20 cellular contexts compared by ENCODE assay signal in genomic region chr11:15705886-15706285, GRCh38.
DNase-seq lines count a peak whose midpoint lies in the region; ATAC-seq and TF ChIP-seq lines count a peak whose summit lies in the region.
"Had no signal": no experiment of that assay in that cellular context is flagged by ENCODE, and none has a peak within 500 bp of the region (broad histone marks: within the 10 kb centered on the region; RNA-seq: fewer than 3 reads in every experiment).

No MANE protein-coding gene starts in this region.

- H3K9me3 ChIP-seq in IMR-90 (ENCODE audit: control insufficient read depth, insufficient read depth, low read length) (peaks cover 6% of the 10 kb centered on the region; the same call in 1 of the 2 replicates), mesenchymal stem cell (ENCODE audit: control insufficient read depth, low read length) (peaks cover 19% of the 10 kb centered on the region), aorta (ENCODE audit: control insufficient read depth, low read length) (no peaks in the 10 kb centered on the region)
- H3K9me3 ChIP-seq: BE2C; BLaER1 treated with 17β-estradiol and CSF1 and Interleukin-3, amounts not matched to agents 10 nM and 100 nM had no signal

- H3K36me3 ChIP-seq in IMR-90 (ENCODE audit: control insufficient read depth, insufficient read depth, low read length): no peaks in the 10 kb centered on the region
- no peaks in the 10 kb centered on the region for H3K36me3 ChIP-seq in mesenchymal stem cell (ENCODE audit: control insufficient read depth in 1 of 2, insufficient read depth in 2 of 2, low read depth in 1 of 2, low read length in 2 of 2)
- H3K36me3 ChIP-seq in aorta (ENCODE audit: control insufficient read depth in 1 of 2, insufficient read depth in 2 of 2, low read length in 1 of 2): no peaks in the 10 kb centered on the region
- H3K36me3 ChIP-seq: BE2C; BLaER1 treated with 17β-estradiol and CSF1 and Interleukin-3, amounts not matched to agents 10 nM and 100 nM had no signal

- TF ChIP-seq POLR2A in IMR-90 (IDR thresholded peaks at IDR 0.05; ENCODE audit: low read depth, low read length): no peak

- 80% methylated on average over 1 of the region's 5 CpGs; no CpG with 5 or more reads in 1 of the 2 experiments for WGBS in IMR-90 (ENCODE audit: extremely low coverage in 2 of 2, insufficient read length in 1 of 2), 2 experiments
- WGBS in mesenchymal stem cell: 72% methylated on average over 1 of the region's 5 CpGs
- WGBS in aorta, 2 donors: 94 to 96% methylated on average over 5 of the region's 5 CpGs

- no peak for TF ChIP-seq CTCF in IMR-90 (conservative IDR thresholded peaks at IDR 0.05; ENCODE audit: low read depth, low read length)

- no peak overlapping the region for H2AFZ ChIP-seq in IMR-90 (replicated peaks; ENCODE audit: low read length, poor library complexity)
- no peak overlapping the region for H2AFZ ChIP-seq in mesenchymal stem cell (ENCODE audit: low read depth, low read length)
- H2AFZ ChIP-seq: GM23338 had no signal

- peak overlapping the region; percentile 39; the same call in 1 of the 2 replicates for H3K27ac ChIP-seq in IMR-90 (ENCODE audit: insufficient read depth, low read length)
- H3K27ac ChIP-seq in mesenchymal stem cell (ENCODE audit: low read length, poor library complexity, severe bottlenecking): no peak overlapping the region
- H3K27ac ChIP-seq in aorta (ENCODE audit: low read depth in 1 of 2, low read length in 2 of 2): no peak overlapping the region
- H3K27ac ChIP-seq: 22Rv1; BLaER1 treated with 17β-estradiol and CSF1 and Interleukin-3, amounts not matched to agents 10 nM and 100 nM had no signal

- H2BK15ac ChIP-seq in IMR-90 (ENCODE audit: low read depth, low read length) (no peak overlapping the region), mesenchymal stem cell (ENCODE audit: low read depth, poor library complexity, severe bottlenecking) (no peak overlapping the region)

- peak overlapping the region; percentile 53; the same call in 1 of the 2 replicates for H4K91ac ChIP-seq in IMR-90 (ENCODE audit: insufficient read depth, low read depth, low read length)
- H4K91ac ChIP-seq in mesenchymal stem cell (ENCODE audit: low read length): no peak overlapping the region

- POLR2A ChIA-PET in IMR-90 (lab: Charles Lee; ENCODE audit: unreplicated experiment): interaction anchor here (0.7 kb wide), 1 partner anchor 42 kb away, joined by 3 read pairs; no protein-coding TSS in a partner anchor

- in situ Hi-C loops in IMR-90 (cut with MboI; ENCODE audit: low sequenced_read_pairs): no loop called here

- H3K4me1 ChIP-seq in IMR-90 (ENCODE audit: control insufficient read depth, insufficient read depth, low read length): peaks cover 28% of the 10 kb centered on the region
- no peaks in the 10 kb centered on the region for H3K4me1 ChIP-seq in mesenchymal stem cell (ENCODE audit: control insufficient read depth, insufficient read depth, low read depth, low read length)
- no peaks in the 10 kb centered on the region for H3K4me1 ChIP-seq in aorta (ENCODE audit: control insufficient read depth in 1 of 2, insufficient read depth in 2 of 2, low read length in 2 of 2)
- H3K4me1 ChIP-seq: BLaER1 treated with 17β-estradiol and CSF1 and Interleukin-3, amounts not matched to agents 10 nM and 100 nM had no signal

- no peaks in the 10 kb centered on the region for H3K27me3 ChIP-seq in IMR-90 (ENCODE audit: control insufficient read depth, insufficient read depth, low read length)
- peaks cover 0 to 15% of the 10 kb centered on the region in 2 experiments for H3K27me3 ChIP-seq in mesenchymal stem cell (ENCODE audit: control insufficient read depth in 1 of 2, insufficient read depth in 1 of 2, low read length in 2 of 2)
- no peaks in the 10 kb centered on the region for H3K27me3 ChIP-seq in aorta (ENCODE audit: control insufficient read depth in 1 of 2, insufficient read depth in 2 of 2, low read length in 1 of 2)
- H3K27me3 ChIP-seq: BE2C; BLaER1 treated with 17β-estradiol and CSF1 and Interleukin-3, amounts not matched to agents 10 nM and 100 nM had no signal

- peak overlapping the region; percentile 47; the same call in 1 of the 2 replicates for H2BK120ac ChIP-seq in IMR-90 (ENCODE audit: low read depth, low read length)
- H2BK120ac ChIP-seq in mesenchymal stem cell (ENCODE audit: low read depth, low read length): no peak overlapping the region

- H3K9ac ChIP-seq in IMR-90 (ENCODE audit: low read depth, low read length) (no peak overlapping the region), mesenchymal stem cell (ENCODE audit: low read length) (no peak overlapping the region)
- H3K9ac ChIP-seq: BLaER1 treated with 17β-estradiol and CSF1 and Interleukin-3, amounts not matched to agents 10 nM and 100 nM had no signal

- H4K20me1 ChIP-seq in IMR-90 (ENCODE audit: insufficient read depth, low read length): no peaks in the 10 kb centered on the region
- H4K20me1 ChIP-seq: BLaER1 treated with 17β-estradiol and CSF1 and Interleukin-3, amounts not matched to agents 10 nM and 100 nM had no signal

- peak overlapping the region; percentile 66; the same call in 1 of the 2 replicates for H2BK20ac ChIP-seq in IMR-90 (ENCODE audit: low read depth, low read length)

- peak overlapping the region; percentile 63; the same call in 1 of the 2 replicates for H3K4ac ChIP-seq in IMR-90 (ENCODE audit: low read depth, low read length)
- no peak overlapping the region for H3K4ac ChIP-seq in mesenchymal stem cell (ENCODE audit: low read depth in 1 of 2, low read length in 2 of 2)

- H2AK9ac ChIP-seq in IMR-90 (replicated peaks; ENCODE audit: low read depth, low read length, poor library complexity): no peak overlapping the region

- ATAC-seq in IMR-90 (ENCODE audit: low read depth): no peak
- no peak for ATAC-seq in aorta (ENCODE audit: low FRiP score)
- ATAC-seq: GM12878, GM23338, HCT116 had no signal

- intact Hi-C loops in IMR-90 (cut with micrococcal nuclease): no loop called here
- intact Hi-C loops in aorta (cut with DNase I): no loop called here

- H3K56ac ChIP-seq in IMR-90 (ENCODE audit: extremely low read depth, insufficient read depth, low read length): no peak overlapping the region

- peak; percentile 30 for DNase-seq in IMR-90
- peak; percentile 14 for DNase-seq in ecto neural progenitor cell (ENCODE audit: low spot score)
- DNase-seq in mesenchymal stem cell: peak; percentile 82
- no peak for DNase-seq in aorta
- no peak for DNase-seq in stimulated activated naive CD4-positive, alpha-beta T cell (lab: John Stamatoyannopoulos, UW)
- DNase-seq in activated CD4-positive, CD25-positive, alpha-beta regulatory T cell treated with anti-CD3 and anti-CD28 coated beads, Interleukin-2, amount 50 U/mL, for 72 hours: no peak
- DNase-seq: AML-193; BE2C; CD4-positive, alpha-beta T cell; CD8-positive, alpha-beta memory T cell; DMS 273 treated with DMSO at 0.1 percent for 48 hours; DMS79; EL; GDM1; H9 had no signal

- CTCF ChIA-PET in IMR-90 (lab: Yijun Ruan, JAX): no interaction called here

- H2BK5ac ChIP-seq in IMR-90 (ENCODE audit: low read depth, low read length, poor library complexity, severe bottlenecking) (peak overlapping the region; percentile 16), mesenchymal stem cell (ENCODE audit: low read depth, low read length, poor library complexity, severe bottlenecking) (no peak overlapping the region)

- peak overlapping the region; percentile 64; the same call in 1 of the 2 replicates for H3K23ac ChIP-seq in IMR-90 (ENCODE audit: low read depth, low read length)
- no peak overlapping the region for H3K23ac ChIP-seq in mesenchymal stem cell (ENCODE audit: low read length in 2 of 2)

- H4K5ac ChIP-seq in IMR-90 (ENCODE audit: low read depth, low read length): peak overlapping the region; percentile 24

- H3K14ac ChIP-seq in IMR-90 (replicated peaks; ENCODE audit: low read depth, low read length) (0 out of 2 replicates have a peak overlapping the region, but pooled peaks have one; percentile 11), mesenchymal stem cell (ENCODE audit: low read length in 2 of 2) (no peak overlapping the region)

- H2BK12ac ChIP-seq in mesenchymal stem cell (ENCODE audit: low read length in 2 of 2): peak overlapping the region in 1 of 2 experiments; percentile 55

- H3K18ac ChIP-seq in IMR-90 (ENCODE audit: low read depth, low read length) (peak overlapping the region; percentile 27), mesenchymal stem cell (ENCODE audit: low read depth in 1 of 2, low read length in 2 of 2) (peak overlapping the region; percentile 6 to 84)

- no peak overlapping the region for H3K4me3 ChIP-seq in IMR-90 (ENCODE audit: insufficient read depth, low read depth, low read length)
- H3K4me3 ChIP-seq in mesenchymal stem cell (ENCODE audit: insufficient read depth in 1 of 2, low read depth in 1 of 2, low read length in 2 of 2): no peak overlapping the region
- H3K4me3 ChIP-seq in aorta (ENCODE audit: low read length in 2 of 2): no peak overlapping the region
- H3K4me3 ChIP-seq: BLaER1 treated with 17β-estradiol and CSF1 and Interleukin-3, amounts not matched to agents 10 nM and 100 nM; GM12878; GM23338 had no signal

- BruUV-seq in IMR-90 (replicated peaks; lab: Mats Ljungman, UMichigan): no TSS peak

- no peak for TF ChIP-seq RAD21 in IMR-90 (IDR thresholded peaks at IDR 0.05; ENCODE audit: low read length)

- H3K4me2 ChIP-seq in IMR-90 (ENCODE audit: low read depth, low read length): no peak overlapping the region
- H3K4me2 ChIP-seq in mesenchymal stem cell (ENCODE audit: low read length, poor library complexity, severe bottlenecking): no peak overlapping the region
- H3K4me2 ChIP-seq: BLaER1 treated with 17β-estradiol and CSF1 and Interleukin-3, amounts not matched to agents 10 nM and 100 nM; GM23338 had no signal

- dilution Hi-C loops in IMR-90 (cut with HindIII; ENCODE audit: low sequenced_read_pairs, unreplicated experiment): no loop called here

- H3K79me1 ChIP-seq in IMR-90 (ENCODE audit: low read depth in 1 of 2, low read length in 2 of 2): no peaks in the 10 kb centered on the region
- H3K79me1 ChIP-seq in mesenchymal stem cell (replicated peaks; ENCODE audit: low read length, poor library complexity, severe bottlenecking): no peaks in the 10 kb centered on the region

- H2AK5ac ChIP-seq in IMR-90 (ENCODE audit: low read depth, low read length) (peak overlapping the region; percentile 56; the same call in 1 of the 2 replicates), mesenchymal stem cell (ENCODE audit: low read length, severe bottlenecking) (no peak overlapping the region)

- H4K8ac ChIP-seq in IMR-90 (ENCODE audit: low read depth in 2 of 2, low read length in 2 of 2) (0 out of 4 replicates have a peak overlapping the region, but pooled peaks of 1 of the 2 experiments have one; percentile 9), mesenchymal stem cell (ENCODE audit: low read length) (peak overlapping the region; percentile 84)

- H3K9me1 ChIP-seq in IMR-90 (ENCODE audit: insufficient read depth, low read length): peaks cover 5% of the 10 kb centered on the region; the same call in 1 of the 2 replicates

TF ChIP-seq in IMR-90, 13 proteins besides CTCF, POLR2A, EP300 and RAD21 (continues in another document):
- TF ChIP-seq SMC3 (IDR thresholded peaks at IDR 0.05; ENCODE audit: low read depth, low read length) (no peak), BHLHE40 (IDR thresholded peaks at IDR 0.05; ENCODE audit: low read depth, low read length) (no peak), FOS (IDR thresholded peaks at IDR 0.05; ENCODE audit: low read depth, low read length) (no peak), RFX5 (IDR thresholded peaks at IDR 0.05; ENCODE audit: low read depth, low read length) (no peak), RCOR1 (IDR thresholded peaks at IDR 0.05; ENCODE audit: insufficient replicate concordance, low read length) (no peak)

Comparison
In these comparisons a context has a peak if more than half of its experiments do, and no peak if none do; other contexts are left out.
1. DNase-seq: peak in IMR-90 (single experiment), ecto neural progenitor cell (single experiment) and mesenchymal stem cell (single experiment); none in aorta (0 of 2), stimulated activated naive CD4-positive, alpha-beta T cell (0 of 6) and activated CD4-positive, CD25-positive, alpha-beta regulatory T cell treated with anti-CD3 and anti-CD28 coated beads, Interleukin-2, amount 50 U/mL, for 72 hours (single experiment).